18 cellular contexts compared by ENCODE assay signal in genomic region chr2:169561364-169561763, GRCh38.
"Had no signal": no experiment of that assay in that cellular context is flagged by ENCODE, and none has a peak within 500 bp of the region (broad histone marks: within the 10 kb centered on the region; RNA-seq: fewer than 3 reads in every experiment).

No MANE protein-coding gene starts in this region.

- H3K4me1 ChIP-seq: ascending aorta, breast epithelium, left ventricle myocardium inferior, right atrium auricular region had no signal

- H3K9me3 ChIP-seq: ascending aorta, breast epithelium, left ventricle myocardium inferior, neutrophil, right atrium auricular region had no signal

- H3K36me3 ChIP-seq: ascending aorta, breast epithelium, neutrophil had no signal

- H3K4me3 Mint-ChIP-seq: activated naive CD8-positive, alpha-beta T cell treated with anti-CD3 and anti-CD28 coated beads, Interleukin-2, amount 10 ng/mL, durations not matched to agents 7 days and 5 days; dendritic cell treated with granulocyte-macrophage colony-stimulating factor and Interleukin-4, amounts not matched to agents 40 ng/mL and 50 ng/mL, for 4 days had no signal

- H3K27ac ChIP-seq: ascending aorta, breast epithelium, left ventricle myocardium inferior, neutrophil, right atrium auricular region, skin epidermis had no signal

- H3K27me3 ChIP-seq: ascending aorta, breast epithelium, neutrophil, right atrium auricular region had no signal

- H3K9me3 Mint-ChIP-seq: dendritic cell treated with granulocyte-macrophage colony-stimulating factor and Interleukin-4, amounts not matched to agents 40 ng/mL and 50 ng/mL, for 4 days had no signal

- DNase-seq: activated CD4-positive, CD25-positive, alpha-beta regulatory T cell treated with anti-CD3 and anti-CD28 coated beads, Interleukin-2, amount 50 U/mL, for 72 hours; activated naive CD8-positive, alpha-beta T cell treated with anti-CD3 and anti-CD28 coated beads, Interleukin-2, amount 10 ng/mL, durations not matched to agents 7 days and 5 days; activated T-cell treated with anti-CD3 and anti-CD28 coated beads for 4 hours; effector memory CD4-positive, alpha-beta T cell; foreskin fibroblast; hypothalamus; left ventricle myocardium inferior; naive B cell; posterior cingulate gyrus; stimulated activated CD4-positive, alpha-beta T cell treated with anti-CD3 and anti-CD28 coated beads, Interleukin-4, amount 100 ng/mL, for 24 hours; stimulated activated naive CD4-positive, alpha-beta T cell treated with Interleukin-2 at 50 U/mL for 16 hours; trophoblast cell had no signal

- H3K27ac Mint-ChIP-seq: activated naive CD8-positive, alpha-beta T cell treated with anti-CD3 and anti-CD28 coated beads, Interleukin-2, amount 10 ng/mL, durations not matched to agents 7 days and 5 days; dendritic cell treated with granulocyte-macrophage colony-stimulating factor and Interleukin-4, amounts not matched to agents 40 ng/mL and 50 ng/mL, for 4 days had no signal

- H3K27me3 Mint-ChIP-seq: activated naive CD8-positive, alpha-beta T cell treated with anti-CD3 and anti-CD28 coated beads, Interleukin-2, amount 10 ng/mL, durations not matched to agents 7 days and 5 days; dendritic cell treated with granulocyte-macrophage colony-stimulating factor and Interleukin-4, amounts not matched to agents 40 ng/mL and 50 ng/mL, for 4 days; naive B cell had no signal

- H3K4me1 Mint-ChIP-seq: activated naive CD8-positive, alpha-beta T cell treated with anti-CD3 and anti-CD28 coated beads, Interleukin-2, amount 10 ng/mL, durations not matched to agents 7 days and 5 days; naive B cell had no signal

- H3K4me3 ChIP-seq: ascending aorta, breast epithelium, left ventricle myocardium inferior, right atrium auricular region, skin epidermis had no signal
